ENCODE assay signal across 19 cellular contexts in the genomic region with DNA sequence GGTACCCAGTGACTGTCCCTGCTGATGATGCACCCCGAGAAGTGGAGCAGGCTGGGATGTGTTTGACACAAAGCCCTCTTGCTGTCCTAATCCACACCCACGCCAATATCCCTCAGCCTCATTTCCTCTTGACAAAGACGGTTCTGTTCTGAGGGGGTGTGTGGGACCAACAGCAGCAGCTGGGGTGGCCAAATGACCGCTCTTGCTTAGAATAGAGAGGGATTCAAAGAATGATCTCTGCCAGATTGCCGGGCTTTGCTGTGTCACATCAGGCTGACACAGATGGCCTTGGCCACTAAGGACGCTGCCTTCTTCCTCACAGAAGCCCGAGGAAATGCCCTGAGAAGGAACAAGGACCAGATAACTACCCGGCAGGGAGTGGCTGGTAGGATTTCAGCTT.
DNase-seq lines count a peak whose midpoint lies in the region; ATAC-seq and TF ChIP-seq lines count a peak whose summit lies in the region.
"Had no signal": no experiment of that assay in that cellular context is flagged by ENCODE, and none has a peak within 500 bp of the region (broad histone marks: within the 10 kb centered on the region; RNA-seq: fewer than 3 reads in every experiment).

No MANE protein-coding gene starts in this region.

- no peak for ATAC-seq in GM21360 (IDR thresholded peaks at IDR 0.05; ENCODE audit: unreplicated experiment)
- ATAC-seq in GM21786 (IDR thresholded peaks at IDR 0.05; ENCODE audit: unreplicated experiment) = no peak

- CTCF ChIA-PET in activated naive CD4-positive, alpha-beta T cell treated with anti-CD3 and anti-CD28 coated beads, Interleukin-2, amount 10 ng/mL, durations not matched to agents 7 days and 5 days (lab: Charles Lee) = no interaction called here

- peaks cover 30% of the 10 kb centered on the region for H3K4me1 Mint-ChIP-seq in brain
- peaks cover 6% of the 10 kb centered on the region for H3K4me1 Mint-ChIP-seq in activated naive CD4-positive, alpha-beta T cell treated with anti-CD3 and anti-CD28 coated beads, Interleukin-2, amount 10 ng/mL, durations not matched to agents 7 days and 5 days

- no peak overlapping the region for H3K4me3 Mint-ChIP-seq in brain
- no peak overlapping the region for H3K4me3 Mint-ChIP-seq in activated naive CD4-positive, alpha-beta T cell treated with anti-CD3 and anti-CD28 coated beads, Interleukin-2, amount 10 ng/mL, durations not matched to agents 7 days and 5 days
- H3K4me3 Mint-ChIP-seq: CD4-positive, CD25-positive, alpha-beta regulatory T cell; naive B cell; T-helper 1 cell treated with Interleukin-12 subunit alpha and Interleukin-12 subunit beta and Interleukin-4 antibody, amounts not matched to agents 30 μg/mL and 1 μg/mL, for 36 hours had no signal

- H3K27me3 Mint-ChIP-seq in brain = no peaks in the 10 kb centered on the region
- H3K27me3 Mint-ChIP-seq in activated naive CD4-positive, alpha-beta T cell treated with anti-CD3 and anti-CD28 coated beads, Interleukin-2, amount 10 ng/mL, durations not matched to agents 7 days and 5 days = no peaks in the 10 kb centered on the region
- H3K27me3 Mint-ChIP-seq: CD4-positive, CD25-positive, alpha-beta regulatory T cell; naive B cell had no signal

- intact Hi-C loops in posterior vena cava (cut with DNase I) = no loop called here

- TF ChIP-seq CTCF in brain (conservative IDR thresholded peaks at IDR 0.05) = no peak

- DNase-seq in CD1c-positive myeloid dendritic cell (ENCODE audit: extremely low spot score) = peak; percentile 17
- peak in 41 of 51 donors; percentile 5 to 87 (median 55) for DNase-seq in hypothalamus (lab: John Stamatoyannopoulos, UW)
- peak; percentile 28 for DNase-seq in posterior vena cava (ENCODE audit: low spot score)
- no peak for DNase-seq in glomerular visceral epithelial cell (ENCODE audit: extremely low spot score)
- no peak for DNase-seq in activated naive CD4-positive, alpha-beta T cell treated with anti-CD3 and anti-CD28 coated beads, Interleukin-2, amount 10 ng/mL, durations not matched to agents 7 days and 5 days
- DNase-seq: ACHN; activated CD4-positive, alpha-beta T cell treated with anti-CD3 and anti-CD28 coated beads, Interleukin-2, amount 50 U/mL, for 48 hours; activated naive CD4-positive, alpha-beta T cell treated with Interleukin-2 at 50 U/mL for 16 hours; activated T-cell treated with anti-CD3 and anti-CD28 coated beads for 4 hours; CD4-positive, CD25-positive, alpha-beta regulatory T cell; naive B cell; NCI-H1436; NCI-H2171; NCI-H526 treated with DMSO at 0.1 percent for 48 hours; SHP77 treated with DMSO at 0.1 percent for 48 hours had no signal

- peaks cover 0 to 2% (median 2%) of the 10 kb centered on the region in 5 experiments for H3K9me3 Mint-ChIP-seq in brain
- no peaks in the 10 kb centered on the region for H3K9me3 Mint-ChIP-seq in activated naive CD4-positive, alpha-beta T cell treated with anti-CD3 and anti-CD28 coated beads, Interleukin-2, amount 10 ng/mL, durations not matched to agents 7 days and 5 days
- H3K9me3 Mint-ChIP-seq: CD4-positive, CD25-positive, alpha-beta regulatory T cell; T-helper 1 cell treated with Interleukin-12 subunit alpha and Interleukin-12 subunit beta and Interleukin-4 antibody, amounts not matched to agents 30 μg/mL and 1 μg/mL, for 36 hours had no signal

- H3K36me3 Mint-ChIP-seq in brain = peaks cover 2% of the 10 kb centered on the region
- no peaks in the 10 kb centered on the region for H3K36me3 Mint-ChIP-seq in activated naive CD4-positive, alpha-beta T cell treated with anti-CD3 and anti-CD28 coated beads, Interleukin-2, amount 10 ng/mL, durations not matched to agents 7 days and 5 days

- peak overlapping the region in 3 of 5 experiments; percentile 55 to 64 (median 56) for H3K27ac Mint-ChIP-seq in brain
- no peak overlapping the region for H3K27ac Mint-ChIP-seq in activated naive CD4-positive, alpha-beta T cell treated with anti-CD3 and anti-CD28 coated beads, Interleukin-2, amount 10 ng/mL, durations not matched to agents 7 days and 5 days
- H3K27ac Mint-ChIP-seq: naive B cell; T-helper 1 cell treated with Interleukin-12 subunit alpha and Interleukin-12 subunit beta and Interleukin-4 antibody, amounts not matched to agents 30 μg/mL and 1 μg/mL, for 36 hours had no signal

Comparison
In these comparisons a context has a peak if more than half of its experiments do, and no peak if none do; other contexts are left out.
1. DNase-seq: peak in CD1c-positive myeloid dendritic cell (single experiment), hypothalamus (41 of 51) and posterior vena cava (single experiment); none in glomerular visceral epithelial cell (single experiment) and activated naive CD4-positive, alpha-beta T cell treated with anti-CD3 and anti-CD28 coated beads, Interleukin-2, amount 10 ng/mL, durations not matched to agents 7 days and 5 days (single experiment).